ENCODE assay signal across 8 cellular contexts in genomic region chr14:102140027-102140749, GRCh38. TPM values are rescaled to one million over a fixed set of nuclear protein-coding genes. Genes with fewer than 3 reads are reported as not detected.
DNase-seq lines count a peak whose midpoint lies in the region; ATAC-seq and TF ChIP-seq lines count a peak whose summit lies in the region.

No MANE protein-coding gene starts in this region.

- peaks cover 11% of the 10 kb centered on the region for H3K36me3 Mint-ChIP-seq in activated T-helper 2 cell treated with anti-CD3 and anti-CD28 coated beads, Interferon-gamma antibody, Interleukin-2, Interleukin-4, amounts not matched to agents 10 μg/mL and 5 μg/mL and 100 μg/mL, durations not matched to agents 14 hours and 24 hours and 36 hours (ENCODE audit: low read depth)

- peaks cover 0 to 46% (median 17%) of the 10 kb centered on the region in 3 donors for H3K4me1 ChIP-seq in gastroesophageal sphincter
- no peaks in the 10 kb centered on the region for H3K4me1 ChIP-seq in urinary bladder (ENCODE audit: insufficient read depth)

- ATAC-seq in GM18499 (IDR thresholded peaks at IDR 0.05; ENCODE audit: insufficient read depth, unreplicated experiment) (peak; percentile 8), HG02588 (IDR thresholded peaks at IDR 0.05; ENCODE audit: unreplicated experiment) (peak; percentile 21), gastroesophageal sphincter (peak; percentile 16)

- 0 to 2% methylated on average over 4 to 12 of the region's 48 CpGs for WGBS in gastroesophageal sphincter (ENCODE audit: low coverage in 1 of 2), 2 donors
- under 1% methylated on average over 48 of the region's 48 CpGs for WGBS in urinary bladder

- H3K4me3 ChIP-seq in gastroesophageal sphincter (peak overlapping the region; percentile 92 to 96), urinary bladder (ENCODE audit: low read depth, low read length) (peak overlapping the region; percentile 98)

- intact Hi-C loops in activated T-helper 2 cell treated with anti-CD3 and anti-CD28 coated beads, Interferon-gamma antibody, Interleukin-2, Interleukin-4, amounts not matched to agents 10 μg/mL and 5 μg/mL and 100 μg/mL, durations not matched to agents 14 hours and 24 hours and 36 hours (cut with micrococcal nuclease), result loop anchor here (2.0 to 5.0 kb wide), 2 partner anchors 42 to 61 kb away; no protein-coding TSS in a partner anchor

- H3K27me3 ChIP-seq in gastroesophageal sphincter, result no peaks in the 10 kb centered on the region

- H3K27me3 Mint-ChIP-seq in activated T-helper 2 cell treated with anti-CD3 and anti-CD28 coated beads, Interferon-gamma antibody, Interleukin-2, Interleukin-4, amounts not matched to agents 10 μg/mL and 5 μg/mL and 100 μg/mL, durations not matched to agents 14 hours and 24 hours and 36 hours (ENCODE audit: low read depth), result no peaks in the 10 kb centered on the region

- no peak for TF ChIP-seq CTCF in gastroesophageal sphincter (IDR thresholded peaks at IDR 0.05)

- H3K4me1 Mint-ChIP-seq in activated T-helper 2 cell treated with anti-CD3 and anti-CD28 coated beads, Interferon-gamma antibody, Interleukin-2, Interleukin-4, amounts not matched to agents 10 μg/mL and 5 μg/mL and 100 μg/mL, durations not matched to agents 14 hours and 24 hours and 36 hours (ENCODE audit: low read depth), result peaks cover 20% of the 10 kb centered on the region

- TF ChIP-seq POLR2A in gastroesophageal sphincter (IDR thresholded peaks at IDR 0.05), result no peak

- H3K9me3 Mint-ChIP-seq in activated T-helper 2 cell treated with anti-CD3 and anti-CD28 coated beads, Interferon-gamma antibody, Interleukin-2, Interleukin-4, amounts not matched to agents 10 μg/mL and 5 μg/mL and 100 μg/mL, durations not matched to agents 14 hours and 24 hours and 36 hours, result no peaks in the 10 kb centered on the region

- no peak for TF ChIP-seq EP300 in gastroesophageal sphincter (IDR thresholded peaks at IDR 0.05)

- DNase-seq in NCI-H524 (lab: John Stamatoyannopoulos, UW), result peak; percentile 28 to 65
- peak; percentile 25 for DNase-seq in activated T-helper 2 cell treated with anti-CD3 and anti-CD28 coated beads, Interferon-gamma antibody, Interleukin-2, Interleukin-4, amounts not matched to agents 10 μg/mL and 5 μg/mL and 100 μg/mL, durations not matched to agents 14 hours and 24 hours and 36 hours (ENCODE audit: low spot score)
- peak in 34 of 56 donors; percentile 6 to 54 (median 40) for DNase-seq in nucleus accumbens (lab: John Stamatoyannopoulos, UW)
- DNase-seq in NCI-H2227 (lab: John Stamatoyannopoulos, UW; ENCODE audit: unreplicated experiment), result no peak

- H3K27ac ChIP-seq in gastroesophageal sphincter, result peak overlapping the region; percentile 57 to 92 (median 87)
- H3K27ac ChIP-seq in urinary bladder (ENCODE audit: low read depth), result peak overlapping the region; percentile 71

- H3K27ac Mint-ChIP-seq in activated T-helper 2 cell treated with anti-CD3 and anti-CD28 coated beads, Interferon-gamma antibody, Interleukin-2, Interleukin-4, amounts not matched to agents 10 μg/mL and 5 μg/mL and 100 μg/mL, durations not matched to agents 14 hours and 24 hours and 36 hours, result peak overlapping the region; percentile 94

- no peaks in the 10 kb centered on the region for H3K9me3 ChIP-seq in gastroesophageal sphincter

- H3K36me3 ChIP-seq in gastroesophageal sphincter (peaks cover 0 to 8% of the 10 kb centered on the region in 2 donors), urinary bladder (ENCODE audit: insufficient read depth) (no peaks in the 10 kb centered on the region)

- peak overlapping the region; percentile 94 for H3K4me3 Mint-ChIP-seq in activated T-helper 2 cell treated with anti-CD3 and anti-CD28 coated beads, Interferon-gamma antibody, Interleukin-2, Interleukin-4, amounts not matched to agents 10 μg/mL and 5 μg/mL and 100 μg/mL, durations not matched to agents 14 hours and 24 hours and 36 hours (ENCODE audit: low read depth)

RNA-seq across cellular contexts. Expression of gene WDR20, which starts 0.5 kb away (rescaled TPM):
- 35.3 and 37.0 TPM in 2 replicates for total RNA-seq in activated T-helper 2 cell treated with anti-CD3 and anti-CD28 coated beads, Interferon-gamma antibody, Interleukin-2, Interleukin-4, amounts not matched to agents 10 μg/mL and 5 μg/mL and 100 μg/mL, durations not matched to agents 14 hours and 24 hours and 36 hours
- total RNA-seq in gastroesophageal sphincter (10 to 100 TPM; 24.6 to 33.0 (median 28.9) TPM), urinary bladder (27.0 TPM)
- 15.6 TPM for polyA plus RNA-seq in urinary bladder

RNA-seq across cellular contexts. Expression of gene HSP90AA1, which starts 53.3 kb away (rescaled TPM):
- 995 and 1,017 TPM in 2 replicates for total RNA-seq in activated T-helper 2 cell treated with anti-CD3 and anti-CD28 coated beads, Interferon-gamma antibody, Interleukin-2, Interleukin-4, amounts not matched to agents 10 μg/mL and 5 μg/mL and 100 μg/mL, durations not matched to agents 14 hours and 24 hours and 36 hours
- total RNA-seq in gastroesophageal sphincter (100 to 1,000 TPM; 421 to 585 (median 537) TPM), urinary bladder (242 TPM)
- 287 TPM for polyA plus RNA-seq in urinary bladder
